In genomic region chr6:137845460-137845859, GRCh38 we compare ENCODE assay signal across 18 cellular contexts. TPM values are rescaled to one million over a fixed set of nuclear protein-coding genes. Genes with fewer than 3 reads are reported as not detected.
A peak's percentile ranks its signal among the peaks of the same experiment; 100 is the strongest.
DNase-seq lines count a peak whose midpoint lies in the region; FAIRE-seq and TF ChIP-seq lines count a peak whose summit lies in the region.
"Had no signal": no experiment of that assay in that cellular context is flagged by ENCODE, and none has a peak within 500 bp of the region (broad histone marks: within the 10 kb centered on the region; RNA-seq: fewer than 3 reads in every experiment).

No MANE protein-coding gene starts in this region.

- H3K9me3 ChIP-seq in testis (no peaks in the 10 kb centered on the region), kidney (ENCODE audit: control insufficient read depth in 1 of 2, low read length in 2 of 2) (no peaks in the 10 kb centered on the region)
- H3K9me3 ChIP-seq: adrenal gland had no signal

- H3K4me1 Mint-ChIP-seq in progenitor cell of endocrine pancreas (ENCODE audit: low read depth): no peaks in the 10 kb centered on the region
- H3K4me1 Mint-ChIP-seq: WTC11 had no signal

- H3K27ac ChIP-seq in testis (no peak overlapping the region), kidney (ENCODE audit: low read depth in 2 of 2, low read length in 2 of 2) (no peak overlapping the region)

- DNase-seq in BJ (ENCODE audit: low read depth) (no peak), HT-29 (ENCODE audit: low spot score) (peak; percentile 41), amniotic epithelial cell (ENCODE audit: low read depth) (peak; percentile 87), iris pigment epithelial cell (ENCODE audit: low read depth) (peak; percentile 49), progenitor cell of endocrine pancreas (ENCODE audit: low spot score, unreplicated experiment) (no peak), testis (no peak), kidney (no peak), NCI-H1694 treated with DMSO at 0.1 percent for 48 hours (lab: John Stamatoyannopoulos, UW) (no peak)
- DNase-seq: activated CD8-positive, alpha-beta memory T cell treated with anti-CD3 and anti-CD28 coated beads for 24 hours; adrenal gland; cortex of kidney; glutamatergic neuron; MG63; NCI-H748 treated with DMSO at 0.1 percent for 48 hours; stimulated activated CD4-positive, alpha-beta T cell treated with anti-CD3 and anti-CD28 coated beads, Interleukin-4, amount 100 ng/mL, for 1 hour had no signal

- H3K36me3 Mint-ChIP-seq in progenitor cell of endocrine pancreas (ENCODE audit: insufficient read depth): no peaks in the 10 kb centered on the region

- H3K27ac Mint-ChIP-seq in progenitor cell of endocrine pancreas: no peak overlapping the region
- H3K27ac Mint-ChIP-seq: activated T-helper 1 cell treated with anti-CD3 and anti-CD28 coated beads, Interleukin-12 subunit alpha, Interleukin-12 subunit beta, Interleukin-2, Interleukin-4 antibody, amounts not matched to agents 30 ng/mL and 10 ng/mL and 1 ng/mL, durations not matched to agents 14 hours and 24 hours and 36 hours; WTC11 had no signal

- WGBS in testis, 2 donors: 79 to 87% methylated on average over 6 of the region's 6 CpGs

- TF ChIP-seq POLR2A in testis (IDR thresholded peaks at IDR 0.05): no peak

- POLR2A ChIA-PET in BJ (lab: Charles Lee): no interaction called here

- FAIRE-seq in kidney (lab: Jason Lieb, UNC): no peak
- FAIRE-seq: RCC 7860 had no signal

- CTCF ChIA-PET in BJ (lab: Yijun Ruan, JAX): no interaction called here

- intact Hi-C loops in testis (cut with DNase I; ENCODE audit: low total_unique reads) (no loop called here), kidney (cut with DNase I) (no loop called here)

- TF ChIP-seq CTCF in BJ (IDR thresholded peaks at IDR 0.05; ENCODE audit: insufficient read depth, low read depth, low read length): peak; percentile 33
- TF ChIP-seq CTCF in progenitor cell of endocrine pancreas (IDR thresholded peaks at IDR 0.05; ENCODE audit: unreplicated experiment): no peak
- peak in 1 of 3 experiments; percentile 12 for TF ChIP-seq CTCF in testis (IDR thresholded peaks at IDR 0.05)
- TF ChIP-seq CTCF in kidney (IDR thresholded peaks at IDR 0.05; ENCODE audit: borderline replicate concordance, extremely low read depth, insufficient read depth): no peak

- H3K9me3 Mint-ChIP-seq in progenitor cell of endocrine pancreas (ENCODE audit: low read depth): peaks cover 8% of the 10 kb centered on the region

- H3K4me3 Mint-ChIP-seq in progenitor cell of endocrine pancreas (ENCODE audit: low read depth): no peak overlapping the region
- H3K4me3 Mint-ChIP-seq: activated T-helper 1 cell treated with anti-CD3 and anti-CD28 coated beads, Interleukin-12 subunit alpha, Interleukin-12 subunit beta, Interleukin-2, Interleukin-4 antibody, amounts not matched to agents 30 ng/mL and 10 ng/mL and 1 ng/mL, durations not matched to agents 14 hours and 24 hours and 36 hours; WTC11 had no signal

- H3K27me3 ChIP-seq in BJ (ENCODE audit: control insufficient read depth, insufficient read depth, low read length): no peaks in the 10 kb centered on the region
- H3K27me3 ChIP-seq in testis: no peaks in the 10 kb centered on the region
- H3K27me3 ChIP-seq: adrenal gland, MG63 had no signal

- H3K4me1 ChIP-seq in testis (no peaks in the 10 kb centered on the region), kidney (ENCODE audit: control insufficient read depth in 1 of 2, insufficient read depth in 1 of 2, low read depth in 1 of 2, low read length in 2 of 2) (no peaks in the 10 kb centered on the region)

- H3K36me3 ChIP-seq in BJ (ENCODE audit: control insufficient read depth, insufficient read depth, low read length) (no peaks in the 10 kb centered on the region), testis (ENCODE audit: low read depth, missing control alignments) (no peaks in the 10 kb centered on the region), kidney (ENCODE audit: control insufficient read depth in 1 of 2, insufficient read depth in 2 of 2, low read length in 2 of 2) (no peaks in the 10 kb centered on the region)
- H3K36me3 ChIP-seq: adrenal gland, MG63 had no signal

- H3K4me3 ChIP-seq in BJ (ENCODE audit: low read depth, low read length) (no peak overlapping the region), testis (no peak overlapping the region), kidney (ENCODE audit: low read length in 2 of 2) (no peak overlapping the region)
- H3K4me3 ChIP-seq: adrenal gland, MG63 had no signal

- H3K9ac ChIP-seq in kidney (ENCODE audit: low read length in 2 of 2): no peak overlapping the region

- peaks cover 2% of the 10 kb centered on the region for H3K27me3 Mint-ChIP-seq in progenitor cell of endocrine pancreas

RNA-seq across cellular contexts. Expression of gene TNFAIP3, which starts 21.6 kb away (rescaled TPM):
- polyA plus RNA-seq in BJ (2011; rRNA removed): 5.7 and 6.3 TPM in 2 replicates
- 2.0 and 2.6 TPM in 2 replicates for polyA minus RNA-seq in BJ (2011; rRNA and poly(A)+ RNA removed)
- 1.2 and 1.7 TPM in 2 replicates for total RNA-seq in HT-29 (2014; rRNA removed; shearing (Covaris generic))
- total RNA-seq in progenitor cell of endocrine pancreas: 3.6 and 5.1 TPM in 2 replicates
- total RNA-seq in testis: 10 to 100 TPM; 12.6 to 15.2 TPM
- polyA plus RNA-seq in testis (ENCODE audit: insufficient read depth, low read depth, low replicate concordance): 25.1 TPM
- total RNA-seq in kidney: 52.6 TPM
- 2.8 TPM for polyA plus RNA-seq in kidney (ENCODE audit: insufficient read depth, low read depth, low replicate concordance)

Comparison
In these comparisons a context has a peak if more than half of its experiments do, and no peak if none do; other contexts are left out.
1. DNase-seq: peak in HT-29 (single experiment), amniotic epithelial cell (single experiment) and iris pigment epithelial cell (single experiment); none in BJ (single experiment), progenitor cell of endocrine pancreas (single experiment), testis (single experiment), kidney (single experiment) and NCI-H1694 treated with DMSO at 0.1 percent for 48 hours (single experiment).